Comparison of ENCODE assay signal across 17 cellular contexts in genomic region chr2:105813045-105813315, GRCh38.
DNase-seq lines count a peak whose midpoint lies in the region; ATAC-seq and TF ChIP-seq lines count a peak whose summit lies in the region.
"Had no signal": no experiment of that assay in that cellular context is flagged by ENCODE, and none has a peak within 500 bp of the region (broad histone marks: within the 10 kb centered on the region; RNA-seq: fewer than 3 reads in every experiment).

No MANE protein-coding gene starts in this region.

- no peak for TF ChIP-seq POLR2A in Peyer's patch (IDR thresholded peaks at IDR 0.05)

- peaks cover 0 to 8% of the 10 kb centered on the region in 2 donors for H3K36me3 ChIP-seq in ascending aorta
- peaks cover 0 to 9% (median 0%) of the 10 kb centered on the region in 3 experiments for H3K36me3 ChIP-seq in naive thymus-derived CD4-positive, alpha-beta T cell (ENCODE audit: control insufficient read depth in 2 of 3, insufficient read depth in 3 of 3, low read length in 3 of 3)
- H3K36me3 ChIP-seq in Peyer's patch: peaks cover 0 to 4% (median 0%) of the 10 kb centered on the region in 3 donors
- H3K36me3 ChIP-seq: colonic mucosa had no signal

- no peak overlapping the region for H3K4me3 Mint-ChIP-seq in stimulated activated naive CD8-positive, alpha-beta T cell treated with anti-CD3 and anti-CD28 coated beads, Interleukin-15, Interleukin-2, amounts not matched to agents 100 ng/mL and 50 ng/mL, for 24 hours
- peak overlapping the region in 7 of 10 donors; percentile 14 to 88 (median 38) for H3K4me3 Mint-ChIP-seq in naive thymus-derived CD4-positive, alpha-beta T cell
- no peak overlapping the region for H3K4me3 Mint-ChIP-seq in osteocyte (ENCODE audit: unreplicated experiment)
- H3K4me3 Mint-ChIP-seq: IgD-negative memory B cell had no signal

- H3K4me1 ChIP-seq in ascending aorta (peaks cover 7 to 27% of the 10 kb centered on the region in 2 donors), Peyer's patch (peaks cover 0 to 47% (median 2%) of the 10 kb centered on the region in 4 donors)
- peaks cover 59 to 63% of the 10 kb centered on the region in 2 donors for H3K4me1 ChIP-seq in naive thymus-derived CD4-positive, alpha-beta T cell (ENCODE audit: control insufficient read depth in 2 of 2, insufficient read depth in 2 of 2, low read length in 2 of 2)
- H3K4me1 ChIP-seq: colonic mucosa had no signal

- H3K27ac Mint-ChIP-seq in stimulated activated naive CD8-positive, alpha-beta T cell treated with anti-CD3 and anti-CD28 coated beads, Interleukin-15, Interleukin-2, amounts not matched to agents 100 ng/mL and 50 ng/mL, for 24 hours: peak overlapping the region; percentile 30
- H3K27ac Mint-ChIP-seq in naive thymus-derived CD4-positive, alpha-beta T cell: peak overlapping the region in 7 of 9 donors; percentile 53 to 86 (median 72)
- H3K27ac Mint-ChIP-seq in osteocyte (ENCODE audit: unreplicated experiment): no peak overlapping the region

- H3K4me1 Mint-ChIP-seq in stimulated activated naive CD8-positive, alpha-beta T cell treated with anti-CD3 and anti-CD28 coated beads, Interleukin-15, Interleukin-2, amounts not matched to agents 100 ng/mL and 50 ng/mL, for 24 hours (ENCODE audit: low read depth): peaks cover 84% of the 10 kb centered on the region
- peaks cover 56 to 97% (median 94%) of the 10 kb centered on the region in 7 donors for H3K4me1 Mint-ChIP-seq in naive thymus-derived CD4-positive, alpha-beta T cell
- H3K4me1 Mint-ChIP-seq in osteocyte (ENCODE audit: unreplicated experiment): peaks cover 3% of the 10 kb centered on the region

- intact Hi-C loops in ascending aorta (cut with DNase I): loop anchor here (5.0 kb wide), 1 partner anchor 66 kb away; no protein-coding TSS in a partner anchor
- intact Hi-C loops in naive thymus-derived CD4-positive, alpha-beta T cell (cut with micrococcal nuclease): no loop called here

- H3K4me3 ChIP-seq in ascending aorta (no peak overlapping the region), Peyer's patch (no peak overlapping the region)
- H3K4me3 ChIP-seq in naive thymus-derived CD4-positive, alpha-beta T cell (ENCODE audit: low read length): no peak overlapping the region
- H3K4me3 ChIP-seq: body of pancreas, colonic mucosa, PC-9, spleen had no signal

- CTCF ChIA-PET in naive thymus-derived CD4-positive, alpha-beta T cell (lab: Charles Lee): interaction anchor here (0.6 to 1.6 kb wide), 2 partner anchors 106 to 236 kb away, joined by 3 to 4 read pairs; no protein-coding TSS in a partner anchor

- peaks cover 44% of the 10 kb centered on the region for H3K36me3 Mint-ChIP-seq in stimulated activated naive CD8-positive, alpha-beta T cell treated with anti-CD3 and anti-CD28 coated beads, Interleukin-15, Interleukin-2, amounts not matched to agents 100 ng/mL and 50 ng/mL, for 24 hours (ENCODE audit: low read depth)
- H3K36me3 Mint-ChIP-seq in naive thymus-derived CD4-positive, alpha-beta T cell: peaks cover 4 to 30% (median 18%) of the 10 kb centered on the region in 5 donors
- peaks cover 9% of the 10 kb centered on the region for H3K36me3 Mint-ChIP-seq in osteocyte (ENCODE audit: unreplicated experiment)

- no peaks in the 10 kb centered on the region for H3K27me3 Mint-ChIP-seq in stimulated activated naive CD8-positive, alpha-beta T cell treated with anti-CD3 and anti-CD28 coated beads, Interleukin-15, Interleukin-2, amounts not matched to agents 100 ng/mL and 50 ng/mL, for 24 hours
- H3K27me3 Mint-ChIP-seq in naive thymus-derived CD4-positive, alpha-beta T cell: no peaks in the 10 kb centered on the region
- no peaks in the 10 kb centered on the region for H3K27me3 Mint-ChIP-seq in osteocyte (ENCODE audit: unreplicated experiment)
- H3K27me3 Mint-ChIP-seq: IgD-negative memory B cell had no signal

- no peak for DNase-seq in stimulated activated naive CD8-positive, alpha-beta T cell treated with anti-CD3 and anti-CD28 coated beads, Interleukin-15, Interleukin-2, amounts not matched to agents 100 U/mL and 50 U/mL, for 24 hours
- DNase-seq in ascending aorta (ENCODE audit: low spot score in 2 of 2) (no peak), Peyer's patch (no peak), epidermal melanocyte (ENCODE audit: insufficient read length, low spot score) (no peak), osteocyte (ENCODE audit: extremely low spot score, unreplicated experiment) (no peak)
- DNase-seq in naive thymus-derived CD4-positive, alpha-beta T cell: no peak
- DNase-seq: colonic mucosa; DND-41; mesendoderm; PC-9; spleen; stimulated activated CD4-positive, alpha-beta T cell treated with anti-CD3 and anti-CD28 coated beads, Interleukin-4, amount 100 ng/mL, for 4 hours had no signal

- H3K9me3 ChIP-seq in ascending aorta (no peaks in the 10 kb centered on the region), Peyer's patch (no peaks in the 10 kb centered on the region)
- no peaks in the 10 kb centered on the region for H3K9me3 ChIP-seq in naive thymus-derived CD4-positive, alpha-beta T cell (ENCODE audit: control insufficient read depth in 2 of 3, low read length in 3 of 3)
- H3K9me3 ChIP-seq: body of pancreas, colonic mucosa, spleen had no signal

- POLR2A ChIA-PET in naive thymus-derived CD4-positive, alpha-beta T cell (lab: Charles Lee): interaction anchor here (0.7 to 1.6 kb wide), 3 partner anchors 11 to 88 kb away, joined by 3 to 8 read pairs (median 3); no protein-coding TSS in a partner anchor

- H3K27me3 ChIP-seq in ascending aorta (no peaks in the 10 kb centered on the region), Peyer's patch (no peaks in the 10 kb centered on the region)
- H3K27me3 ChIP-seq in naive thymus-derived CD4-positive, alpha-beta T cell (ENCODE audit: control insufficient read depth in 2 of 2, insufficient read depth in 2 of 2, low read length in 2 of 2): no peaks in the 10 kb centered on the region
- H3K27me3 ChIP-seq: body of pancreas, colonic mucosa, spleen had no signal

- H3K9me3 Mint-ChIP-seq in stimulated activated naive CD8-positive, alpha-beta T cell treated with anti-CD3 and anti-CD28 coated beads, Interleukin-15, Interleukin-2, amounts not matched to agents 100 ng/mL and 50 ng/mL, for 24 hours: peaks cover 4% of the 10 kb centered on the region
- H3K9me3 Mint-ChIP-seq in naive thymus-derived CD4-positive, alpha-beta T cell: peaks cover 0 to 2% (median 0%) of the 10 kb centered on the region in 11 donors
- no peaks in the 10 kb centered on the region for H3K9me3 Mint-ChIP-seq in osteocyte (ENCODE audit: unreplicated experiment)
- H3K9me3 Mint-ChIP-seq: IgD-negative memory B cell had no signal

- H3K27ac ChIP-seq in ascending aorta (peak overlapping the region; percentile 31 to 42), Peyer's patch (peak overlapping the region in 1 of 4 donors; percentile 31)
- H3K27ac ChIP-seq in naive thymus-derived CD4-positive, alpha-beta T cell (ENCODE audit: low read depth, low read length): no peak overlapping the region
- H3K27ac ChIP-seq: colonic mucosa, PC-9 had no signal

- TF ChIP-seq CTCF in ascending aorta (IDR thresholded peaks at IDR 0.05) (no peak), Peyer's patch (IDR thresholded peaks at IDR 0.05) (no peak), osteocyte (IDR thresholded peaks at IDR 0.05) (no peak)

- no peak for ATAC-seq in stimulated activated naive CD8-positive, alpha-beta T cell treated with anti-CD3 and anti-CD28 coated beads, Interleukin-15, Interleukin-2, amounts not matched to agents 100 U/mL and 50 U/mL, for 24 hours
- ATAC-seq in naive thymus-derived CD4-positive, alpha-beta T cell: no peak
- ATAC-seq in HG03025 (IDR thresholded peaks at IDR 0.05; ENCODE audit: low FRiP score, unreplicated experiment): no peak
- ATAC-seq: HCT116 had no signal

Comparison
In these comparisons a context has a peak if more than half of its experiments do, and no peak if none do; other contexts are left out.
1. H3K4me3 Mint-ChIP-seq: peak in naive thymus-derived CD4-positive, alpha-beta T cell (7 of 10); none in stimulated activated naive CD8-positive, alpha-beta T cell treated with anti-CD3 and anti-CD28 coated beads, Interleukin-15, Interleukin-2, amounts not matched to agents 100 ng/mL and 50 ng/mL, for 24 hours (single experiment) and osteocyte (single experiment).